In the genomic region with DNA sequence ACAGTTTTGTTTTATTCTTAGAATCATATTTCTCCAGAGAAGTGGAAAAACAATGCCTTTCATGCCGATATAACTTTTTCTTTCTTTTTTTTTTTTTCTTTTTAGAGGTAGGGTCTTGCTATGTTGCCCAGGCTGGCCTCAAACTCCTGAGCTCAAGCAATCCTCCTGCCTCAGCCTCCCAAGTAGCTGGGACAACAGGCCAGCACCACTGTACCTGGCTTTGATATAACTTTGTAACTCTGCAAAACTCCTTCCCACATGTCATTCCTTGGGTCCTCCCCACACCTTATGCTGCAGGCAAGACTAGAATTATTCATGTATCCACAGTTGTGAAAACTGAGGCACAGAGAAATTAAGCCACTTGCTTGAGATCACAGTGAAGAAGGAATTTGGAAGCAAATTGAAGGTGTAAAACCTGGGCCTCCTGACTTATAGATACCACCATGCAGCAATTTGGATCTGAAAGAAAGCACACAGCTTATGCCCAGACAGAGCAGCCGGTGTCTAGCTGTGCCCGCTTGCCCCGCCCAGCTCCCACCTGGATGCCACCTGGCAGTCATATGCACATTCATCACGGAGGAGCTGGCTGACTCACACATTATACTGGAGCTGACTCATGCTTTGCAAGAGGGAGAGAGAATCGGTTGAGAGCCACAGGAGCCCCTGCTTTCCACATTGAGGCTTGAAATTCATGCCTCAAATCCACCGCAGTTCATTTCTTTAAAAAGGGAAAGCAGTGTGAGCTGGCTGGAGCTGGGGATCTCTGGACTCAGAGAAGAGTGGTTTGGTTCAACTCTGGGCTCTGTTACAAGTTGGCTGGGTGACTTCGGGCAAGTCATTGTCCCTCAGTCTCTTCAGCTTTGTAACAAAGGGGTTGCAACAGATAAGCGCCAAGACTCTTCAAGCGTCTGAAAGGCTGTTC, we compare ENCODE assay signal across 8 cellular contexts. TPM values are rescaled to one million over a fixed set of nuclear protein-coding genes. Genes with fewer than 3 reads are reported as not detected.
A peak's percentile ranks its signal among the peaks of the same experiment; 100 is the strongest.
DNase-seq lines count a peak whose midpoint lies in the region; ATAC-seq and TF ChIP-seq lines count a peak whose summit lies in the region.

No MANE protein-coding gene starts in this region.

- peak overlapping the region; percentile 95 for H3K27ac Mint-ChIP-seq in WTC11
- no peak overlapping the region for H3K27ac Mint-ChIP-seq in stimulated activated naive B cell treated with anti-CD40 and anti-IgM and Interleukin-4, amounts not matched to agents 10 μg/mL and 1 μg/mL and 100 μg/mL, for 72 hours

- peaks cover 35% of the 10 kb centered on the region for H3K4me1 Mint-ChIP-seq in WTC11
- peaks cover 12 to 26% of the 10 kb centered on the region in 2 donors for H3K4me1 Mint-ChIP-seq in stimulated activated naive B cell treated with anti-CD40 and anti-IgM and Interleukin-4, amounts not matched to agents 10 μg/mL and 1 μg/mL and 100 μg/mL, for 72 hours

- no peak; the same call in 1 of the 2 replicates for ATAC-seq in WTC11
- no peak for ATAC-seq in GM19395 (IDR thresholded peaks at IDR 0.05; ENCODE audit: unreplicated experiment)
- ATAC-seq in stimulated activated naive B cell treated with anti-CD40 and anti-IgM and Interleukin-4, amounts not matched to agents 10 μg/mL and 1 μg/mL and 100 μg/mL, for 72 hours (replicated peaks) = no peak
- no peak for ATAC-seq in HG03520 (IDR thresholded peaks at IDR 0.05; ENCODE audit: unreplicated experiment)

- H3K9me3 Mint-ChIP-seq in WTC11 = no peaks in the 10 kb centered on the region
- H3K9me3 Mint-ChIP-seq in stimulated activated naive B cell treated with anti-CD40 and anti-IgM and Interleukin-4, amounts not matched to agents 10 μg/mL and 1 μg/mL and 100 μg/mL, for 72 hours = no peaks in the 10 kb centered on the region

- CTCF ChIA-PET in WTC11 (lab: Charles Lee) = interaction anchor here (0.7 to 1.3 kb wide), 5 partner anchors 8 to 315 kb away, joined by 3 to 11 read pairs (median 3); no protein-coding TSS in a partner anchor

- no peak for TF ChIP-seq CTCF in WTC11 (IDR thresholded peaks at IDR 0.05)

- peaks cover 18% of the 10 kb centered on the region for H3K36me3 Mint-ChIP-seq in WTC11
- H3K36me3 Mint-ChIP-seq in stimulated activated naive B cell treated with anti-CD40 and anti-IgM and Interleukin-4, amounts not matched to agents 10 μg/mL and 1 μg/mL and 100 μg/mL, for 72 hours = no peaks in the 10 kb centered on the region

- H3K27me3 Mint-ChIP-seq in WTC11 (ENCODE audit: low read depth) = no peaks in the 10 kb centered on the region
- H3K27me3 Mint-ChIP-seq in stimulated activated naive B cell treated with anti-CD40 and anti-IgM and Interleukin-4, amounts not matched to agents 10 μg/mL and 1 μg/mL and 100 μg/mL, for 72 hours = no peaks in the 10 kb centered on the region

- H3K4me3 Mint-ChIP-seq in WTC11 = no peak overlapping the region
- H3K4me3 Mint-ChIP-seq in stimulated activated naive B cell treated with anti-CD40 and anti-IgM and Interleukin-4, amounts not matched to agents 10 μg/mL and 1 μg/mL and 100 μg/mL, for 72 hours = no peak overlapping the region

- POLR2A ChIA-PET in WTC11 (lab: Charles Lee) = interaction anchor here (0.8 to 1.4 kb wide), 3 partner anchors 10 to 92 kb away, joined by 3 to 5 read pairs (median 4); no protein-coding TSS in a partner anchor

- DNase-seq in Daoy (ENCODE audit: low read depth) (peak; percentile 97), NCI-H128 (lab: John Stamatoyannopoulos, UW; ENCODE audit: unreplicated experiment) (peak; percentile 79), WTC11 (ENCODE audit: low spot score) (peak; percentile 32), iPS-NIHi11 (ENCODE audit: low spot score) (peak; percentile 67), pons (ENCODE audit: low spot score) (no peak)
- no peak for DNase-seq in stimulated activated naive B cell treated with anti-CD40 and anti-IgM and Interleukin-4, amounts not matched to agents 10 μg/mL and 1 μg/mL and 100 μg/mL, for 72 hours

TF ChIP-seq in WTC11, 78 proteins besides CTCF, POLR2A, EP300 and RAD21:
- TF ChIP-seq, protein P1, sequence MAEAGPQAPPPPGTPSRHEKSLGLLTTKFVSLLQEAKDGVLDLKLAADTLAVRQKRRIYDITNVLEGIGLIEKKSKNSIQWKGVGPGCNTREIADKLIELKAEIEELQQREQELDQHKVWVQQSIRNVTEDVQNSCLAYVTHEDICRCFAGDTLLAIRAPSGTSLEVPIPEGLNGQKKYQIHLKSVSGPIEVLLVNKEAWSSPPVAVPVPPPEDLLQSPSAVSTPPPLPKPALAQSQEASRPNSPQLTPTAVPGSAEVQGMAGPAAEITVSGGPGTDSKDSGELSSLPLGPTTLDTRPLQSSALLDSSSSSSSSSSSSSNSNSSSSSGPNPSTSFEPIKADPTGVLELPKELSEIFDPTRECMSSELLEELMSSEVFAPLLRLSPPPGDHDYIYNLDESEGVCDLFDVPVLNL (CRISPR knock-in tag; IDR thresholded peaks at IDR 0.05; ENCODE audit: borderline replicate concordance, low read depth) = no peak
- TF ChIP-seq ZNF121 (CRISPR knock-in tag; IDR thresholded peaks at IDR 0.05) (peak; percentile 94), JUN (CRISPR knock-in tag; IDR thresholded peaks at IDR 0.05) (0 out of 2 replicates have a peak, but pooled peaks have one; percentile 46), AFF4 (CRISPR knock-in tag; IDR thresholded peaks at IDR 0.05; ENCODE audit: borderline replicate concordance) (no peak), MAX (CRISPR knock-in tag; IDR thresholded peaks at IDR 0.05) (peak; percentile 44; the same call in 1 of the 2 replicates), GTF2I (CRISPR knock-in tag; conservative IDR thresholded peaks at IDR 0.05) (peak; percentile 59; the same call in 1 of the 2 replicates)
- TF ChIP-seq, protein P2, sequence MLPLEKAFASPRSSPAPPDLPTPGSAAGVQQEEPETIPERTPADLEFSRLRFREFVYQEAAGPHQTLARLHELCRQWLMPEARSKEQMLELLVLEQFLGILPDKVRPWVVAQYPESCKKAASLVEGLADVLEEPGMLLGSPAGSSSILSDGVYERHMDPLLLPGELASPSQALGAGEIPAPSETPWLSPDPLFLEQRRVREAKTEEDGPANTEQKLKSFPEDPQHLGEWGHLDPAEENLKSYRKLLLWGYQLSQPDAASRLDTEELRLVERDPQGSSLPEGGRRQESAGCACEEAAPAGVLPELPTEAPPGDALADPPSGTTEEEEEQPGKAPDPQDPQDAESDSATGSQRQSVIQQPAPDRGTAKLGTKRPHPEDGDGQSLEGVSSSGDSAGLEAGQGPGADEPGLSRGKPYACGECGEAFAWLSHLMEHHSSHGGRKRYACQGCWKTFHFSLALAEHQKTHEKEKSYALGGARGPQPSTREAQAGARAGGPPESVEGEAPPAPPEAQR (CRISPR knock-in tag; IDR thresholded peaks at IDR 0.05) = no peak

RNA-seq across cellular contexts. Expression of gene SLC2A1, which starts 8.3 kb away (rescaled TPM):
- total RNA-seq in Daoy (2014; rRNA removed; shearing (Covaris generic)) = 193 and 305 TPM in 2 replicates
- 215 to 415 TPM (median 396 TPM) in 3 replicates for total RNA-seq in WTC11 (2021)

Comparison
In these comparisons a context has a peak if more than half of its experiments do, and no peak if none do; other contexts are left out.
1. DNase-seq: peak in Daoy (single experiment), NCI-H128 (single experiment), WTC11 (single experiment) and iPS-NIHi11 (single experiment); none in pons (single experiment) and stimulated activated naive B cell treated with anti-CD40 and anti-IgM and Interleukin-4, amounts not matched to agents 10 μg/mL and 1 μg/mL and 100 μg/mL, for 72 hours (single experiment).